1 cellular context compared by ENCODE assay signal in genomic region chr1:33045246-33045645, GRCh38.
TF ChIP-seq lines count a peak whose summit lies in the region.

No MANE protein-coding gene starts in this region.

TF ChIP-seq in IMR-90, 13 proteins besides CTCF, POLR2A, EP300 and RAD21:
- no peak for TF ChIP-seq MAFK (IDR thresholded peaks at IDR 0.05; ENCODE audit: low read depth, low read length)
- no peak for TF ChIP-seq BHLHE40 (IDR thresholded peaks at IDR 0.05; ENCODE audit: low read depth, low read length)
- no peak for TF ChIP-seq RCOR1 (IDR thresholded peaks at IDR 0.05; ENCODE audit: insufficient replicate concordance, low read length)
- TF ChIP-seq MAZ (IDR thresholded peaks at IDR 0.05; ENCODE audit: borderline replicate concordance, low read depth, low read length): no peak
- TF ChIP-seq, protein P1, sequence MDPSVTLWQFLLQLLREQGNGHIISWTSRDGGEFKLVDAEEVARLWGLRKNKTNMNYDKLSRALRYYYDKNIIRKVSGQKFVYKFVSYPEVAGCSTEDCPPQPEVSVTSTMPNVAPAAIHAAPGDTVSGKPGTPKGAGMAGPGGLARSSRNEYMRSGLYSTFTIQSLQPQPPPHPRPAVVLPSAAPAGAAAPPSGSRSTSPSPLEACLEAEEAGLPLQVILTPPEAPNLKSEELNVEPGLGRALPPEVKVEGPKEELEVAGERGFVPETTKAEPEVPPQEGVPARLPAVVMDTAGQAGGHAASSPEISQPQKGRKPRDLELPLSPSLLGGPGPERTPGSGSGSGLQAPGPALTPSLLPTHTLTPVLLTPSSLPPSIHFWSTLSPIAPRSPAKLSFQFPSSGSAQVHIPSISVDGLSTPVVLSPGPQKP (IDR thresholded peaks at IDR 0.05; ENCODE audit: borderline replicate concordance, low read depth, low read length): no peak
- no peak for TF ChIP-seq SMC3 (IDR thresholded peaks at IDR 0.05; ENCODE audit: low read depth, low read length)
- TF ChIP-seq, protein P2, sequence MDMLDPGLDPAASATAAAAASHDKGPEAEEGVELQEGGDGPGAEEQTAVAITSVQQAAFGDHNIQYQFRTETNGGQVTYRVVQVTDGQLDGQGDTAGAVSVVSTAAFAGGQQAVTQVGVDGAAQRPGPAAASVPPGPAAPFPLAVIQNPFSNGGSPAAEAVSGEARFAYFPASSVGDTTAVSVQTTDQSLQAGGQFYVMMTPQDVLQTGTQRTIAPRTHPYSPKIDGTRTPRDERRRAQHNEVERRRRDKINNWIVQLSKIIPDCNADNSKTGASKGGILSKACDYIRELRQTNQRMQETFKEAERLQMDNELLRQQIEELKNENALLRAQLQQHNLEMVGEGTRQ (IDR thresholded peaks at IDR 0.05; ENCODE audit: low read depth, low read length): peak; percentile 58; the same call in 1 of the 2 replicates
- no peak for TF ChIP-seq FOS (IDR thresholded peaks at IDR 0.05; ENCODE audit: low read depth, low read length)
